In genomic region chr19:41427647-41428480, GRCh38 we compare ENCODE assay signal across 8 cellular contexts. TPM values are rescaled to one million over a fixed set of nuclear protein-coding genes. Genes with fewer than 3 reads are reported as not detected.
DNase-seq lines count a peak whose midpoint lies in the region; ATAC-seq and TF ChIP-seq lines count a peak whose summit lies in the region.

No MANE protein-coding gene starts in this region.

- peaks cover 0 to 50% (median 34%) of the 10 kb centered on the region in 9 donors for H3K36me3 ChIP-seq in heart left ventricle

- no peaks in the 10 kb centered on the region for H3K27me3 ChIP-seq in heart left ventricle

- H3K9me3 ChIP-seq in heart left ventricle = no peaks in the 10 kb centered on the region

- ATAC-seq in heart left ventricle = peak; percentile 4 to 24 (median 21)
- ATAC-seq in GM19324 (IDR thresholded peaks at IDR 0.05; ENCODE audit: low FRiP score, unreplicated experiment) = no peak

- peak overlapping the region; percentile 51 to 95 (median 92) for H3K27ac ChIP-seq in heart left ventricle

- peak; percentile 79 for DNase-seq in DMS79 (lab: John Stamatoyannopoulos, UW)
- peak; percentile 49 for DNase-seq in NCI-H2196 (lab: John Stamatoyannopoulos, UW; ENCODE audit: unreplicated experiment)
- peak; percentile 77 for DNase-seq in activated effector memory CD4-positive, alpha-beta T cell treated with anti-CD3 and anti-CD28 coated beads, Interleukin-2, amount 50 U/mL, for 16 hours
- DNase-seq in heart left ventricle = peak in 3 of 5 donors; percentile 39 to 72 (median 45)
- peak; percentile 39 for DNase-seq in retina
- DNase-seq in medulla oblongata (ENCODE audit: extremely low spot score) = no peak
- no peak for DNase-seq in HCEC 1CT

- peaks cover 7 to 82% (median 48%) of the 10 kb centered on the region in 12 donors for H3K4me1 ChIP-seq in heart left ventricle

- intact Hi-C loops in heart left ventricle (cut with DNase I) = loop anchor here in 3 of 10 donors (2.0 to 10.0 kb wide), 4 partner anchors 17 to 113 kb away; partner anchors contain the start of gene CCDC97 (in 1 of the 3)

- peak in 1 of 12 donors; percentile 8 for TF ChIP-seq CTCF in heart left ventricle (IDR thresholded peaks at IDR 0.05)

- peak overlapping the region; percentile 14 to 84 (median 62) for H3K4me3 ChIP-seq in heart left ventricle

- WGBS in heart left ventricle, 4 donors = 1 to 3% (median 3%) methylated on average over 23 of the region's 23 CpGs

- TF ChIP-seq POLR2A in heart left ventricle (IDR thresholded peaks at IDR 0.05) = no peak

RNA-seq across cellular contexts. Expression of gene B3GNT8, which starts 0.7 kb away (rescaled TPM):
- 10 to 100 TPM in 3 of 9 donors, 1 to 10 TPM in 6; 6.4 to 11.5 (median 9.4) TPM for total RNA-seq in heart left ventricle
- 10 to 100 TPM in 1 of 2 donors, 1 to 10 TPM in 1; 5.0 to 12.6 TPM for polyA plus RNA-seq in heart left ventricle

RNA-seq across cellular contexts. Expression of gene DMAC2, which starts 11.8 kb away (rescaled TPM):
- 100 to 1,000 TPM in 6 of 9 donors, 10 to 100 TPM in 3; 67.9 to 138 (median 102) TPM for total RNA-seq in heart left ventricle
- 100 to 1,000 TPM; 121 to 130 TPM for polyA plus RNA-seq in heart left ventricle

RNA-seq across cellular contexts. Expression of gene ERICH4, which starts 15.1 kb away (rescaled TPM):
- total RNA-seq in heart left ventricle = under 1 TPM in 1 of 9 donors, not detected in 8; 0.30 TPM
- under 1 TPM in 1 of 2 donors, not detected in 1; 0.10 TPM for polyA plus RNA-seq in heart left ventricle

RNA-seq across cellular contexts. Expression of gene BCKDHA, which starts 30.2 kb away (rescaled TPM):
- 100 to 1,000 TPM in 2 of 9 donors, 10 to 100 TPM in 7; 32.0 to 149 (median 39.2) TPM for total RNA-seq in heart left ventricle
- polyA plus RNA-seq in heart left ventricle = 10 to 100 TPM; 39.1 to 74.4 TPM

RNA-seq across cellular contexts. Expression of gene EXOSC5, which starts 30.7 kb away (rescaled TPM):
- total RNA-seq in heart left ventricle = 10 to 100 TPM in 8 of 9 donors, 1 to 10 TPM in 1; 9.6 to 18.6 (median 13.7) TPM
- 10 to 100 TPM; 21.2 to 40.4 TPM for polyA plus RNA-seq in heart left ventricle

Comparison
In these comparisons a context has a peak if more than half of its experiments do, and no peak if none do; other contexts are left out.
1. DNase-seq: peak in DMS79 (single experiment), NCI-H2196 (single experiment), activated effector memory CD4-positive, alpha-beta T cell treated with anti-CD3 and anti-CD28 coated beads, Interleukin-2, amount 50 U/mL, for 16 hours (single experiment), heart left ventricle (3 of 5) and retina (single experiment); none in medulla oblongata (single experiment) and HCEC 1CT (single experiment).